10 cellular contexts compared by ENCODE assay signal in the genomic region with DNA sequence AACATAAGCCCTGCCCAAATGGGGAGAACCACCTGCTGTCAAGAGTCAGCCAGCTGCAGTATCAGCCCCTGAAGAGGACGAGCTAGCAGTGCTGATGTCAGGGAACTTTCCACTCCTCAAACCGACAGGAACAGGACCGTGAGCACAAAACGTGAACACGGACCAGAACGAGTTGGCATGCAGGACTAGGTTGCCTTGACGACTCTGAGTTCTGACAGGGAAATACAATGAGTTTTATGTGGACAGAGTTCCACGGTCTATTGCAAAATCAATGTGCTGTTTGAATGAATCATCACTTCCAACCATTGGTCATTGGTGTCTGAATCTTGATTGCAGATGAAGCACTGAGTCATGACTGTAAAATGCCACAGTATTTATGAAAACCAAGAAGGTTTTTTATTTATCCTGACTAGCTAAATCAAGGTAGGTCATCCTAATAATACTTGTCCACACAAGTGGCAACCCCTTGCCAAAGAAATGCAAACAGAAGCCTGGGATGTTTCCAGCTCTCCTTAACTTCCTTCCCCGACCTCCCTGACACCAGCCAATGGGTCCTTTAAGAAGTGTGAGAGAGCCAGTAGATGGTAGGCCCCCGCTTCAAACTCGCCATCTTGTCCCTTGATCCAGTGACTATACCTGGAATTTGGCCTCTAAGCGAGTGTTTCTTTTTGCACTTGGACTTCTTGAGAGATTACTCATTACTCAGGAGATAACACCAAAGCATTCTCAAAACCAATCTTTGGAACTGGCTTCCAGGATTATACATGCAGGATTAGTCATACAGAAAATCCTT.
DNase-seq lines count a peak whose midpoint lies in the region; ATAC-seq, FAIRE-seq and TF ChIP-seq lines count a peak whose summit lies in the region.
"Had no signal": no experiment of that assay in that cellular context is flagged by ENCODE, and none has a peak within 500 bp of the region (broad histone marks: within the 10 kb centered on the region; RNA-seq: fewer than 3 reads in every experiment).

No MANE protein-coding gene starts in this region.

- peaks cover 58% of the 10 kb centered on the region for H3K4me1 ChIP-seq in adipocyte (ENCODE audit: control insufficient read depth, insufficient read depth, low read length)
- H3K4me1 ChIP-seq in thoracic aorta (ENCODE audit: control insufficient read depth in 1 of 2, low read depth in 2 of 2), result peaks cover 7 to 25% of the 10 kb centered on the region in 2 donors

- H3K9ac ChIP-seq in adipocyte (ENCODE audit: low read length), result peak overlapping the region; percentile 79

- H3K4me3 ChIP-seq in AG10803 (ENCODE audit: low read length) (peak overlapping the region; percentile 16), adipocyte (ENCODE audit: low read length) (peak overlapping the region; percentile 60), thoracic aorta (peak overlapping the region; percentile 28)
- H3K4me3 ChIP-seq: cardiac muscle cell had no signal

- no peaks in the 10 kb centered on the region for H3K36me3 ChIP-seq in adipocyte (ENCODE audit: control insufficient read depth, insufficient read depth, low read length, severe bottlenecking)
- no peaks in the 10 kb centered on the region for H3K36me3 ChIP-seq in thoracic aorta
- H3K36me3 ChIP-seq: cardiac muscle cell had no signal

- FAIRE-seq in HTR-8/SVneo (lab: Jason Lieb, UNC), result peak; percentile 99

- H3K9me3 ChIP-seq in adipocyte (ENCODE audit: control insufficient read depth, low read length), result no peaks in the 10 kb centered on the region
- H3K9me3 ChIP-seq in thoracic aorta, result no peaks in the 10 kb centered on the region

- peak overlapping the region; percentile 70 to 77 for H3K27ac ChIP-seq in thoracic aorta
- H3K27ac ChIP-seq: cardiac muscle cell had no signal

- no peaks in the 10 kb centered on the region for H3K27me3 ChIP-seq in adipocyte (replicated peaks; ENCODE audit: control insufficient read depth, insufficient read depth, low read length)
- no peaks in the 10 kb centered on the region for H3K27me3 ChIP-seq in thoracic aorta (replicated peaks; ENCODE audit: insufficient read depth)
- H3K27me3 ChIP-seq: cardiac muscle cell had no signal

- no peak for TF ChIP-seq CTCF in AG10803 (conservative IDR thresholded peaks at IDR 0.05; ENCODE audit: low read length)
- TF ChIP-seq CTCF in thoracic aorta (IDR thresholded peaks at IDR 0.05), result no peak

- ATAC-seq in thoracic aorta (ENCODE audit: insufficient number of reproducible peaks, low FRiP score, low read depth) (peak; percentile 93), GM18867 (IDR thresholded peaks at IDR 0.05; ENCODE audit: unreplicated experiment) (no peak), GM21786 (IDR thresholded peaks at IDR 0.05; ENCODE audit: unreplicated experiment) (no peak)
- ATAC-seq: stimulated activated effector memory CD8-positive, alpha-beta T cell treated with anti-CD3 and anti-CD28 coated beads, Interleukin-12 subunit alpha, Interleukin-12 subunit beta, amount 100 ng/mL, for 72 hours had no signal

- DNase-seq in AG10803 (ENCODE audit: low read depth), result peak; percentile 99
- peak; percentile 83 for DNase-seq in HTR-8/SVneo (ENCODE audit: insufficient read length, low spot score)
- peak; percentile 99 for DNase-seq in adipocyte (ENCODE audit: low read depth)
- peak; percentile 35 for DNase-seq in iPS-NIHi11 (ENCODE audit: low spot score)
- peak; percentile 52 for DNase-seq in thoracic aorta (ENCODE audit: low spot score)
- no peak for DNase-seq in DMS114 treated with DMSO at 0.1 percent for 48 hours (lab: John Stamatoyannopoulos, UW; ENCODE audit: unreplicated experiment)
